8 cellular contexts compared by ENCODE assay signal in genomic region chr3:113495035-113495434, GRCh38. TPM values are rescaled to one million over a fixed set of nuclear protein-coding genes. Genes with fewer than 3 reads are reported as not detected.
DNase-seq lines count a peak whose midpoint lies in the region; ATAC-seq and TF ChIP-seq lines count a peak whose summit lies in the region.

No MANE protein-coding gene starts in this region.

- no peaks in the 10 kb centered on the region for H3K27me3 ChIP-seq in suprapubic skin

- H3K36me3 ChIP-seq in mucosa of descending colon (ENCODE audit: low read depth) (no peaks in the 10 kb centered on the region), suprapubic skin (peaks cover 39% of the 10 kb centered on the region)

- TF ChIP-seq EP300 in suprapubic skin (IDR thresholded peaks at IDR 0.05): no peak

- intact Hi-C loops in mucosa of descending colon (cut with DNase I, micrococcal nuclease): no loop called here

- H3K4me3 ChIP-seq in mucosa of descending colon: no peak overlapping the region
- no peak overlapping the region for H3K4me3 ChIP-seq in suprapubic skin

- H3K9me3 ChIP-seq in mucosa of descending colon (no peaks in the 10 kb centered on the region), suprapubic skin (no peaks in the 10 kb centered on the region)

- no peak for TF ChIP-seq POLR2A in suprapubic skin (IDR thresholded peaks at IDR 0.05)

- DNase-seq in D341Med (ENCODE audit: low spot score) (peak; percentile 27), OCI-M1 (lab: John Stamatoyannopoulos, UW) (peak; percentile 62), cerebellar cortex (ENCODE audit: low spot score) (peak; percentile 40), mucosa of descending colon (peak in 1 of 3 donors; percentile 77), suprapubic skin (ENCODE audit: low spot score in 2 of 2) (no peak), globus pallidus (ENCODE audit: low spot score) (no peak)

- no peaks in the 10 kb centered on the region for H3K4me1 ChIP-seq in mucosa of descending colon (ENCODE audit: low read depth)
- H3K4me1 ChIP-seq in suprapubic skin: no peaks in the 10 kb centered on the region

- H3K27ac ChIP-seq in suprapubic skin: no peak overlapping the region

- ATAC-seq in GM19372 (IDR thresholded peaks at IDR 0.05; ENCODE audit: low read depth, unreplicated experiment): peak; percentile 68
- peak; percentile 77 for ATAC-seq in mucosa of descending colon
- ATAC-seq in GM19397 (IDR thresholded peaks at IDR 0.05; ENCODE audit: unreplicated experiment): no peak

- WGBS in suprapubic skin: 62% methylated on average over 2 of the region's 2 CpGs

- peak; percentile 13 for TF ChIP-seq CTCF in mucosa of descending colon (IDR thresholded peaks at IDR 0.05)
- TF ChIP-seq CTCF in suprapubic skin (IDR thresholded peaks at IDR 0.05): peak in 1 of 2 donors; percentile 26

RNA-seq across cellular contexts. Expression of gene SPICE1, which starts 19.9 kb away (rescaled TPM):
- total RNA-seq in mucosa of descending colon: 10 to 100 TPM; 18.7 to 29.6 (median 27.5) TPM
- total RNA-seq in suprapubic skin: 10 to 100 TPM in 3 of 4 donors, 1 to 10 TPM in 1; 6.5 to 36.5 (median 12.9) TPM

RNA-seq across cellular contexts. Expression of gene SIDT1, which starts 37.3 kb away (rescaled TPM):
- 10 to 100 TPM; 22.4 to 61.2 (median 37.0) TPM for total RNA-seq in mucosa of descending colon
- 10 to 100 TPM in 1 of 4 donors, 1 to 10 TPM in 2, under 1 TPM in 1; 0.34 to 11.4 (median 2.2) TPM for total RNA-seq in suprapubic skin

RNA-seq across cellular contexts. Expression of gene CFAP44, which starts 53.7 kb away (rescaled TPM):
- 10 to 100 TPM; 10.8 to 17.5 (median 16.7) TPM for total RNA-seq in mucosa of descending colon
- total RNA-seq in suprapubic skin: 10 to 100 TPM in 2 of 4 donors, 1 to 10 TPM in 2; 3.9 to 17.2 (median 9.5) TPM

Comparison
In these comparisons a context has a peak if more than half of its experiments do, and no peak if none do; other contexts are left out.
1. DNase-seq: peak in D341Med (single experiment), OCI-M1 (single experiment) and cerebellar cortex (single experiment); none in suprapubic skin (0 of 2) and globus pallidus (single experiment).